In the genomic region with DNA sequence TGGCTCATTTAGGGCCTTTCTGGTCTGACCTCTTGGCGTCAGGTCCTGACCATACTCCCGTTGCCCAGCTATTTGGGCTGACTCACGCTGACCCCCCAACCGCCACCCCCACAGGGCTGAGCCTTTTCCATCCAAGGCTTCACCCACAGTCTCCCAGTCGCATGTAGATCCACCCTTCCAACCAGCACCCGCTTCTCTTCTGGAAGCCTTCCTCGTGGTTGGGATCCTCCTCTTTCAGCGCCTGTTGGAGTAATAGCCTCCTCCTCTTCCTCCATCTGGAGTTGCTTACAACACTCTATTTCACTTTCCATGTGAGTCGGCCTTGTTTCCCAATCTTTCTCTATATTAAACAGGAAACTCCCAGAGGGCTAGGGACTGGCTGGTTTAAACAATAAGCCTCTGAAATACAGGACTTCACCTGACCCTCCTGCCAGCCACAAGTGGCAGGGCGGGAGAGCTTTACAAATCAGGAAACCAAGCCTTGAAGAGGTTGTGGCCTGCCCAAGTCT, we compare ENCODE assay signal across 12 cellular contexts. TPM values are rescaled to one million over a fixed set of nuclear protein-coding genes. Genes with fewer than 3 reads are reported as not detected.
DNase-seq lines count a peak whose midpoint lies in the region; ATAC-seq and TF ChIP-seq lines count a peak whose summit lies in the region.
"Had no signal": no experiment of that assay in that cellular context is flagged by ENCODE, and none has a peak within 500 bp of the region (broad histone marks: within the 10 kb centered on the region; RNA-seq: fewer than 3 reads in every experiment).

No MANE protein-coding gene starts in this region.

- peaks cover 35% of the 10 kb centered on the region for H3K36me3 Mint-ChIP-seq in Calu3 (ENCODE audit: insufficient read depth, unreplicated experiment)

- intact Hi-C loops in Calu3 (cut with micrococcal nuclease; ENCODE audit: unreplicated experiment) = loop anchor here (2.0 to 5.0 kb wide), 2 partner anchors 19 to 44 kb away; a partner anchor contains a TSS

- H3K9me3 Mint-ChIP-seq in Calu3 (ENCODE audit: low read depth, unreplicated experiment) = no peaks in the 10 kb centered on the region
- H3K9me3 Mint-ChIP-seq: WTC11 had no signal

- no peak overlapping the region for H3K27ac Mint-ChIP-seq in Calu3 (ENCODE audit: unreplicated experiment)
- H3K27ac Mint-ChIP-seq: WTC11 had no signal

- CTCF ChIA-PET in Calu3 (lab: Charles Lee) = interaction anchor here (0.6 to 1.8 kb wide), 4 partner anchors 23 to 200 kb away, joined by 3 to 8 read pairs (median 5); a partner anchor contains a TSS

- TF ChIP-seq CTCF in Calu3 (IDR thresholded peaks at IDR 0.05; ENCODE audit: unreplicated experiment) (no peak), fibroblast of the aortic adventitia (IDR thresholded peaks at IDR 0.05; ENCODE audit: insufficient read depth, low read length) (no peak)

- no peaks in the 10 kb centered on the region for H3K27me3 Mint-ChIP-seq in Calu3 (ENCODE audit: unreplicated experiment)

- DNase-seq in Calu3 (peak; percentile 41), SIG-M5 (lab: John Stamatoyannopoulos, UW) (peak; percentile 51), fibroblast of the aortic adventitia (ENCODE audit: low read depth) (peak; percentile 74), renal cortical epithelial cell (ENCODE audit: low read depth) (peak; percentile 85), NCI-H1417 (lab: John Stamatoyannopoulos, UW) (no peak), ureter (ENCODE audit: low spot score) (no peak), middle frontal gyrus (ENCODE audit: extremely low spot score, low spot score) (no peak)
- DNase-seq: NCI-H510A had no signal

- H3K4me3 ChIP-seq in fibroblast of the aortic adventitia (ENCODE audit: low read depth, low read length) = no peak overlapping the region

- ATAC-seq in HG03025 (IDR thresholded peaks at IDR 0.05; ENCODE audit: low FRiP score, unreplicated experiment) = no peak
- ATAC-seq: WTC11 had no signal

- no peak overlapping the region for H3K4me3 Mint-ChIP-seq in Calu3 (ENCODE audit: low read depth, unreplicated experiment)

- BruUV-seq in Calu3 (replicated peaks; lab: Mats Ljungman, UMichigan) = no TSS peak

- H3K4me1 Mint-ChIP-seq in Calu3 (ENCODE audit: low read depth, unreplicated experiment) = peaks cover 36% of the 10 kb centered on the region

RNA-seq across cellular contexts. Expression of a gene that starts 2.1 kb away (rescaled TPM):
- total RNA-seq in Calu3 (2022) (80.2 and 81.7 TPM in 2 replicates), fibroblast of the aortic adventitia (ENCODE audit: low replicate concordance) (18.8 and 40.8 TPM in 2 replicates), renal cortical epithelial cell (43.9 and 48.3 TPM in 2 replicates), ureter (144 TPM)

RNA-seq across cellular contexts. Expression of a gene that starts 29.6 kb away (rescaled TPM):
- total RNA-seq in Calu3 (2022) (0.14 and 0.27 TPM in 2 replicates), fibroblast of the aortic adventitia (ENCODE audit: low replicate concordance) (not detected in 2 replicates), renal cortical epithelial cell (not detected in 2 replicates), ureter (0.26 TPM)
- total RNA-seq: Daoy, kidney epithelial cell, WTC11 had no signal

RNA-seq across cellular contexts. Expression of a gene that starts 41.7 kb away (rescaled TPM):
- total RNA-seq in Calu3 (2022) (26.4 and 26.9 TPM in 2 replicates), fibroblast of the aortic adventitia (ENCODE audit: low replicate concordance) (1.3 and 10.0 TPM in 2 replicates), renal cortical epithelial cell (2.5 and 5.0 TPM in 2 replicates), ureter (3.6 TPM)

RNA-seq across cellular contexts. Expression of a gene that starts 43.1 kb away (rescaled TPM):
- total RNA-seq in Calu3 (2022) (48.1 and 49.1 TPM in 2 replicates), fibroblast of the aortic adventitia (ENCODE audit: low replicate concordance) (97.5 and 109 TPM in 2 replicates), renal cortical epithelial cell (95.2 and 174 TPM in 2 replicates), ureter (65.3 TPM)

RNA-seq across cellular contexts. Expression of a gene that starts 49.7 kb away (rescaled TPM):
- total RNA-seq in Calu3 (2022) (6.5 and 7.1 TPM in 2 replicates), fibroblast of the aortic adventitia (ENCODE audit: low replicate concordance) (27.4 and 42.4 TPM in 2 replicates), renal cortical epithelial cell (14.8 and 18.3 TPM in 2 replicates), ureter (16.1 TPM)

Comparison
In these comparisons a context has a peak if more than half of its experiments do, and no peak if none do; other contexts are left out.
1. DNase-seq: peak in Calu3 (single experiment), SIG-M5 (single experiment), fibroblast of the aortic adventitia (single experiment) and renal cortical epithelial cell (single experiment); none in NCI-H1417 (0 of 3), ureter (single experiment) and middle frontal gyrus (single experiment).